In genomic region chr1:42146916-42147320, GRCh38 we compare ENCODE assay signal across 8 cellular contexts. TPM values are rescaled to one million over a fixed set of nuclear protein-coding genes. Genes with fewer than 3 reads are reported as not detected.
DNase-seq lines count a peak whose midpoint lies in the region; ATAC-seq, FAIRE-seq and TF ChIP-seq lines count a peak whose summit lies in the region.

No MANE protein-coding gene starts in this region.

- no peak overlapping the region for H3K4me2 ChIP-seq in SU-DHL-6 (ENCODE audit: low read depth, low read length, poor library complexity, severe bottlenecking)

- H3K9me3 ChIP-seq in SU-DHL-6 (ENCODE audit: insufficient read depth, low read length) (no peaks in the 10 kb centered on the region), adrenal gland (replicated peaks in 1 of 3) (no peaks in the 10 kb centered on the region), right atrium auricular region (no peaks in the 10 kb centered on the region), sigmoid colon (no peaks in the 10 kb centered on the region)

- H3K27me3 ChIP-seq in SU-DHL-6 (ENCODE audit: low read length) (no peaks in the 10 kb centered on the region), adrenal gland (peaks cover 8% of the 10 kb centered on the region), right atrium auricular region (no peaks in the 10 kb centered on the region), sigmoid colon (peaks cover 0 to 55% (median 34%) of the 10 kb centered on the region in 3 donors)

- intact Hi-C loops in adrenal gland (cut with DNase I), result no loop called here
- intact Hi-C loops in sigmoid colon (cut with DNase I), result no loop called here

- H3K4me1 ChIP-seq in adrenal gland (replicated peaks in 1 of 2) (no peaks in the 10 kb centered on the region), right atrium auricular region (peaks cover 0 to 7% of the 10 kb centered on the region in 2 donors), sigmoid colon (no peaks in the 10 kb centered on the region)

- no peaks in the 10 kb centered on the region for H3K79me2 ChIP-seq in SU-DHL-6 (ENCODE audit: insufficient read depth, low read length)

- ATAC-seq in GM19455 (IDR thresholded peaks at IDR 0.05; ENCODE audit: unreplicated experiment) (no peak), HG03159 (IDR thresholded peaks at IDR 0.05; ENCODE audit: unreplicated experiment) (no peak)

- H3F3A ChIP-seq in SU-DHL-6 (ENCODE audit: insufficient read depth), result no peaks in the 10 kb centered on the region

- TF ChIP-seq POLR2A in NB4 (IDR thresholded peaks at IDR 0.05; ENCODE audit: extremely low read depth, insufficient read length) (no peak), adrenal gland (IDR thresholded peaks at IDR 0.05) (no peak), sigmoid colon (IDR thresholded peaks at IDR 0.05) (no peak)

- H3K36me3 ChIP-seq in SU-DHL-6 (ENCODE audit: low read length), result no peaks in the 10 kb centered on the region
- H3K36me3 ChIP-seq in adrenal gland (replicated peaks in 1 of 2), result no peaks in the 10 kb centered on the region
- no peaks in the 10 kb centered on the region for H3K36me3 ChIP-seq in right atrium auricular region
- no peaks in the 10 kb centered on the region for H3K36me3 ChIP-seq in sigmoid colon

- FAIRE-seq in G401.6 (lab: Jason Lieb, UNC), result peak; percentile 49

- peak; percentile 68 for TF ChIP-seq CTCF in NB4 (IDR thresholded peaks at IDR 0.05; ENCODE audit: low read depth, low read length)
- peak; percentile 83 for TF ChIP-seq CTCF in SU-DHL-6 (IDR thresholded peaks at IDR 0.05; ENCODE audit: insufficient read depth, low read length, poor library complexity, severe bottlenecking)
- TF ChIP-seq CTCF in adrenal gland (IDR thresholded peaks at IDR 0.05), result peak; percentile 74 to 95 (median 89)
- peak; percentile 77 to 86 for TF ChIP-seq CTCF in right atrium auricular region (IDR thresholded peaks at IDR 0.05)
- TF ChIP-seq CTCF in sigmoid colon (IDR thresholded peaks at IDR 0.05), result peak; percentile 66 to 91 (median 75)

- H4K20me1 ChIP-seq in SU-DHL-6 (ENCODE audit: low read depth, low read length), result no peaks in the 10 kb centered on the region

- no peak overlapping the region for H3K4me3 ChIP-seq in NB4 (ENCODE audit: low read depth, low read length)
- no peak overlapping the region for H3K4me3 ChIP-seq in SU-DHL-6 (ENCODE audit: insufficient read depth, low read length, poor library complexity, severe bottlenecking)
- H3K4me3 ChIP-seq in adrenal gland, result no peak overlapping the region
- no peak overlapping the region for H3K4me3 ChIP-seq in right atrium auricular region
- no peak overlapping the region for H3K4me3 ChIP-seq in sigmoid colon

- H3K9me2 ChIP-seq in SU-DHL-6 (replicated peaks; ENCODE audit: insufficient read depth, low read length), result no peaks in the 10 kb centered on the region

- no peak overlapping the region for H2AFZ ChIP-seq in SU-DHL-6 (ENCODE audit: low read depth, low read length, severe bottlenecking)

- TF ChIP-seq EP300 in sigmoid colon (IDR thresholded peaks at IDR 0.05), result no peak

- H3K27ac ChIP-seq in SU-DHL-6 (ENCODE audit: low read depth, low read length) (no peak overlapping the region), adrenal gland (no peak overlapping the region), right atrium auricular region (no peak overlapping the region), sigmoid colon (no peak overlapping the region)

- DNase-seq in NB4 (ENCODE audit: low read depth) (peak; percentile 53), adrenal gland (peak; percentile 66 to 87 (median 78)), right atrium auricular region (ENCODE audit: low spot score) (peak; percentile 64), sigmoid colon (peak; percentile 66)

- 0 to 9% (median 4%) methylated on average over 7 of the region's 7 CpGs for WGBS in adrenal gland, 4 donors
- 3 to 12% methylated on average over 7 of the region's 7 CpGs for WGBS in sigmoid colon, 2 donors

- no peak overlapping the region for H3K9ac ChIP-seq in SU-DHL-6 (ENCODE audit: low read length)

RNA-seq across cellular contexts. Expression of gene GUCA2B, which starts 6.3 kb away (rescaled TPM):
- total RNA-seq in adrenal gland (not detected), right atrium auricular region (not detected), sigmoid colon (1 to 10 TPM in 1 of 4 donors, not detected in 3; 6.7 TPM)
- polyA plus RNA-seq in adrenal gland (not detected), sigmoid colon (100 to 1,000 TPM; 168 to 874 (median 480) TPM)

RNA-seq across cellular contexts. Expression of gene GUCA2A, which starts 17.6 kb away (rescaled TPM):
- total RNA-seq in adrenal gland, result not detected
- under 1 TPM in 1 of 3 donors, not detected in 2; 0.61 TPM for polyA plus RNA-seq in adrenal gland
- total RNA-seq in right atrium auricular region, result not detected
- 1 to 10 TPM in 1 of 4 donors, not detected in 3; 2.2 TPM for total RNA-seq in sigmoid colon
- 100 to 1,000 TPM; 476 to 950 (median 570) TPM for polyA plus RNA-seq in sigmoid colon
